Comparison of ENCODE assay signal across 8 cellular contexts in the genomic region with DNA sequence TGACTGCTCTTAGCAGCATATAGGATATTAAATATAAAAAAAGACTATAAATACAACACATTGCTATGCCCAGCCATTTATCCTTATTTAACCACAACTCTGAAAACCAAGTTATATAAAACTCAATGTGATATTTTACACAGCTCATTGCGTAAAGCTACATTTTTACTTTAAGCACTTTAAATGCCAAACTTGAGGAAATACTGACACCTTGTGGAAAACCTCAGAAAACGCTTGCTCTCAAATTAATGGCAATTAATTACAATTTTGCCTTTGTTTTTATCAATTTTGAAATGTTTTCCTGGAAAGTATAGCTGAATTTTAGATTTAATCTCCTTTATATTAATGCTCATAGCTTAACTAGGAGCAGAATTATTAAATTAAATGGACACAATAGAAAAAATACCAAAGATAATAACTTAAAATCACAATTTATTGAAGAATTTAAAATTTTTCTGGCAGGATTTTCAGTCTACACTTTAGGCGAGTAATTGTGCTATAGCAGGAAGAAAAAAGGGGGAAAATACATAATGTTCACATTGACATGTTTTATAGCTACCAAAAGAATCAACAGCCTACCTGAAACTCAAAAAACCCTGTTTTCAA. TPM values are rescaled to one million over a fixed set of nuclear protein-coding genes. Genes with fewer than 3 reads are reported as not detected.
DNase-seq lines count a peak whose midpoint lies in the region; ATAC-seq and TF ChIP-seq lines count a peak whose summit lies in the region.

No MANE protein-coding gene starts in this region.

- peak; percentile 73 for TF ChIP-seq CTCF in LNCAP (IDR thresholded peaks at IDR 0.05)
- TF ChIP-seq CTCF in chondrocyte (IDR thresholded peaks at IDR 0.05) = peak; percentile 92
- peak; percentile 53 to 76 (median 65) for TF ChIP-seq CTCF in nephron (IDR thresholded peaks at IDR 0.05; ENCODE audit: unreplicated experiment in 3 of 3)

- intact Hi-C loops in activated CD4-positive, alpha-beta T cell treated with anti-CD3 and anti-CD28 coated beads for 36 hours (cut with DNase I, micrococcal nuclease) = loop anchor here in 1 of 2 experiments (10.0 kb wide), 1 partner anchor 446 kb away; no protein-coding TSS in a partner anchor

- CTCF ChIA-PET in activated CD4-positive, alpha-beta T cell treated with anti-CD3 and anti-CD28 coated beads for 36 hours (lab: Charles Lee) = interaction anchor here (0.5 to 2.6 kb wide), 13 partner anchors 9 to 1927 kb away, joined by 3 to 9 read pairs (median 3); no protein-coding TSS in a partner anchor

- H3K9me3 Mint-ChIP-seq in chondrocyte (ENCODE audit: low read depth) = no peaks in the 10 kb centered on the region
- no peaks in the 10 kb centered on the region for H3K9me3 Mint-ChIP-seq in nephron
- no peaks in the 10 kb centered on the region for H3K9me3 Mint-ChIP-seq in activated CD4-positive, alpha-beta T cell treated with anti-CD3 and anti-CD28 coated beads for 36 hours (ENCODE audit: low read depth)

- H3K4me1 Mint-ChIP-seq in chondrocyte (ENCODE audit: low read depth) = peaks cover 19% of the 10 kb centered on the region
- H3K4me1 Mint-ChIP-seq in nephron = no peaks in the 10 kb centered on the region
- H3K4me1 Mint-ChIP-seq in activated CD4-positive, alpha-beta T cell treated with anti-CD3 and anti-CD28 coated beads for 36 hours = no peaks in the 10 kb centered on the region

- no peak for ATAC-seq in activated CD4-positive, alpha-beta T cell treated with anti-CD3 and anti-CD28 coated beads for 36 hours
- ATAC-seq in HG02610 (IDR thresholded peaks at IDR 0.05; ENCODE audit: unreplicated experiment) = no peak

- DNase-seq in DMS114 treated with DMSO at 0.1 percent for 48 hours (lab: John Stamatoyannopoulos, UW; ENCODE audit: unreplicated experiment) (peak; percentile 19), chondrocyte (ENCODE audit: low spot score) (no peak), 8988T (no peak), HPDE6-E6E7 (ENCODE audit: extremely low spot score) (no peak)
- no peak for DNase-seq in activated CD4-positive, alpha-beta T cell treated with anti-CD3 and anti-CD28 coated beads for 36 hours

- H3K27me3 Mint-ChIP-seq in chondrocyte (ENCODE audit: low read depth) (no peaks in the 10 kb centered on the region), nephron (ENCODE audit: low read depth) (peaks cover 3% of the 10 kb centered on the region)
- H3K27me3 Mint-ChIP-seq in activated CD4-positive, alpha-beta T cell treated with anti-CD3 and anti-CD28 coated beads for 36 hours = no peaks in the 10 kb centered on the region

- H3K27ac Mint-ChIP-seq in chondrocyte (ENCODE audit: unreplicated experiment) = no peak overlapping the region
- H3K27ac Mint-ChIP-seq in nephron = no peak overlapping the region
- no peak overlapping the region for H3K27ac Mint-ChIP-seq in activated CD4-positive, alpha-beta T cell treated with anti-CD3 and anti-CD28 coated beads for 36 hours

- H3K4me3 Mint-ChIP-seq in chondrocyte (ENCODE audit: unreplicated experiment) (no peak overlapping the region), nephron (no peak overlapping the region)
- H3K4me3 Mint-ChIP-seq in activated CD4-positive, alpha-beta T cell treated with anti-CD3 and anti-CD28 coated beads for 36 hours = no peak overlapping the region

- POLR2A ChIA-PET in activated CD4-positive, alpha-beta T cell treated with anti-CD3 and anti-CD28 coated beads for 36 hours (lab: Charles Lee) = no interaction called here

- H3K36me3 Mint-ChIP-seq in chondrocyte (ENCODE audit: low read depth) (peaks cover 29% of the 10 kb centered on the region), nephron (ENCODE audit: low read depth) (peaks cover 77% of the 10 kb centered on the region)
- H3K36me3 Mint-ChIP-seq in activated CD4-positive, alpha-beta T cell treated with anti-CD3 and anti-CD28 coated beads for 36 hours (ENCODE audit: low read depth) = peaks cover 57% of the 10 kb centered on the region

RNA-seq across cellular contexts. Expression of gene PLAC8L1, which starts 25.2 kb away (rescaled TPM):
- total RNA-seq in chondrocyte = 0.59 to 0.97 TPM (median 0.94 TPM) in 3 replicates
- total RNA-seq in activated CD4-positive, alpha-beta T cell treated with anti-CD3 and anti-CD28 coated beads for 36 hours = under 1 TPM in 1 of 2 experiments, not detected in 1; 0.30 TPM

RNA-seq across cellular contexts. Expression of gene LARS1, which starts 51.9 kb away (rescaled TPM):
- total RNA-seq in chondrocyte = 121 to 138 TPM (median 128 TPM) in 3 replicates
- 100 to 1,000 TPM; 131 to 184 TPM for total RNA-seq in activated CD4-positive, alpha-beta T cell treated with anti-CD3 and anti-CD28 coated beads for 36 hours
